ENCODE assay signal across 1 cellular context in the genomic region with DNA sequence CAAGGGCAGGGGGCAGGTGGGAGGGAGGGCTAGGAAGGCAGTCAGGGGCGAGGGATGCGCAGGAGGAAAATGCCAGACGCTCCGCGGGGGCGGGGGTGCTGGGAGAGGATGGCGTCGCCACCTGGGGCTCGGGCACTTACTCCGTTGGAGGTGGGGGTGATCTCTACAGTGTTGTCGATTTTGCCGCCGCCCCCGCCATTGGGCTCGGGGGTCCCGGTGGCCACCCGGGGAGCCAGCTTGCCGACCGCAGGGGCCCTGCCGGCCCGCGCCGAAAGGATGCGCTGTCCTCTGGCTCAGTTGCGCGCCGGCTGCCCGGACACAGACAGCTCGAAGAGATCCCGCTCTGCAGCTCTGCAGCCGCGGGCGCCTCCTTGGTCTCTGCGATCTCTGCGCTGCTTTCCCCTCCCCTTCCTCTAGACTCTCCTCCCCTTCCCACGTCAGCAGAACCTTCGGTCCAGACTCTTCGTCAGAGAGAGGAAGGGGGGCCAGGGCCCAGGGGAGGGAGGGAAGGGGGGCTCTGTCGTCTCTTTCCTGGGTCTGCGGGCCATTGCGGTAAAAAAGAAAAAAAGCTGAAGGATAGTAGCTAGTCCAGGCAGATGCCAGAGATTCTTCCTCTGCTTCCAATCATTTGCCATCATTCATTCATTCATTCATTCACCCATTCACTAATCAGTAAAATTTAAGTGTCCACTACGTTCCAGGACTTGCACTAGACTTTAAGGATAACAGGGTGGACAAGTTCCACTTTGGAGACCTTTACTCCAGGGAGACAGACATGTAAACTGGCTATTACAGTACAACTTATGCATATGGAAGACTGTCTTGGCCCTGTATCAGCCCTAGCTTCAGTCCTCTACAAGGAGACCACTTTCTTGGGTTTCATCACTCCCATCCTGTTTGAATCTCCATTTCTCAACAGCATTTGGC.
A peak's percentile ranks its signal among the peaks of the same experiment; 100 is the strongest.
TF ChIP-seq lines count a peak whose summit lies in the region.

A gene (minus strand): TSS at position 382 of the 927 bp plus-strand sequence.

TF ChIP-seq in K562, 482 proteins besides CTCF, POLR2A, EP300 and RAD21:
- TF ChIP-seq, protein P1, sequence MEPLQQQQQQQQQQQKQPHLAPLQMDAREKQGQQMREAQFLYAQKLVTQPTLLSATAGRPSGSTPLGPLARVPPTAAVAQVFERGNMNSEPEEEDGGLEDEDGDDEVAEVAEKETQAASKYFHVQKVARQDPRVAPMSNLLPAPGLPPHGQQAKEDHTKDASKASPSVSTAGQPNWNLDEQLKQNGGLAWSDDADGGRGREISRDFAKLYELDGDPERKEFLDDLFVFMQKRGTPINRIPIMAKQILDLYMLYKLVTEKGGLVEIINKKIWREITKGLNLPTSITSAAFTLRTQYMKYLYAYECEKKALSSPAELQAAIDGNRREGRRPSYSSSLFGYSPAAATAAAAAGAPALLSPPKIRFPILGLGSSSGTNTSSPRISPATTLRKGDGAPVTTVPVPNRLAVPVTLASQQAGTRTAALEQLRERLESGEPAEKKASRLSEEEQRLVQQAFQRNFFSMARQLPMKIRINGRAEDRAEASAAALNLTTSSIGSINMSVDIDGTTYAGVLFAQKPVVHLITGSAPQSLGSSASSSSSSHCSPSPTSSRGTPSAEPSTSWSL (CRISPR knock-in tag; IDR thresholded peaks at IDR 0.05; ENCODE audit: borderline replicate concordance) = no peak
- TF ChIP-seq, protein P2, sequence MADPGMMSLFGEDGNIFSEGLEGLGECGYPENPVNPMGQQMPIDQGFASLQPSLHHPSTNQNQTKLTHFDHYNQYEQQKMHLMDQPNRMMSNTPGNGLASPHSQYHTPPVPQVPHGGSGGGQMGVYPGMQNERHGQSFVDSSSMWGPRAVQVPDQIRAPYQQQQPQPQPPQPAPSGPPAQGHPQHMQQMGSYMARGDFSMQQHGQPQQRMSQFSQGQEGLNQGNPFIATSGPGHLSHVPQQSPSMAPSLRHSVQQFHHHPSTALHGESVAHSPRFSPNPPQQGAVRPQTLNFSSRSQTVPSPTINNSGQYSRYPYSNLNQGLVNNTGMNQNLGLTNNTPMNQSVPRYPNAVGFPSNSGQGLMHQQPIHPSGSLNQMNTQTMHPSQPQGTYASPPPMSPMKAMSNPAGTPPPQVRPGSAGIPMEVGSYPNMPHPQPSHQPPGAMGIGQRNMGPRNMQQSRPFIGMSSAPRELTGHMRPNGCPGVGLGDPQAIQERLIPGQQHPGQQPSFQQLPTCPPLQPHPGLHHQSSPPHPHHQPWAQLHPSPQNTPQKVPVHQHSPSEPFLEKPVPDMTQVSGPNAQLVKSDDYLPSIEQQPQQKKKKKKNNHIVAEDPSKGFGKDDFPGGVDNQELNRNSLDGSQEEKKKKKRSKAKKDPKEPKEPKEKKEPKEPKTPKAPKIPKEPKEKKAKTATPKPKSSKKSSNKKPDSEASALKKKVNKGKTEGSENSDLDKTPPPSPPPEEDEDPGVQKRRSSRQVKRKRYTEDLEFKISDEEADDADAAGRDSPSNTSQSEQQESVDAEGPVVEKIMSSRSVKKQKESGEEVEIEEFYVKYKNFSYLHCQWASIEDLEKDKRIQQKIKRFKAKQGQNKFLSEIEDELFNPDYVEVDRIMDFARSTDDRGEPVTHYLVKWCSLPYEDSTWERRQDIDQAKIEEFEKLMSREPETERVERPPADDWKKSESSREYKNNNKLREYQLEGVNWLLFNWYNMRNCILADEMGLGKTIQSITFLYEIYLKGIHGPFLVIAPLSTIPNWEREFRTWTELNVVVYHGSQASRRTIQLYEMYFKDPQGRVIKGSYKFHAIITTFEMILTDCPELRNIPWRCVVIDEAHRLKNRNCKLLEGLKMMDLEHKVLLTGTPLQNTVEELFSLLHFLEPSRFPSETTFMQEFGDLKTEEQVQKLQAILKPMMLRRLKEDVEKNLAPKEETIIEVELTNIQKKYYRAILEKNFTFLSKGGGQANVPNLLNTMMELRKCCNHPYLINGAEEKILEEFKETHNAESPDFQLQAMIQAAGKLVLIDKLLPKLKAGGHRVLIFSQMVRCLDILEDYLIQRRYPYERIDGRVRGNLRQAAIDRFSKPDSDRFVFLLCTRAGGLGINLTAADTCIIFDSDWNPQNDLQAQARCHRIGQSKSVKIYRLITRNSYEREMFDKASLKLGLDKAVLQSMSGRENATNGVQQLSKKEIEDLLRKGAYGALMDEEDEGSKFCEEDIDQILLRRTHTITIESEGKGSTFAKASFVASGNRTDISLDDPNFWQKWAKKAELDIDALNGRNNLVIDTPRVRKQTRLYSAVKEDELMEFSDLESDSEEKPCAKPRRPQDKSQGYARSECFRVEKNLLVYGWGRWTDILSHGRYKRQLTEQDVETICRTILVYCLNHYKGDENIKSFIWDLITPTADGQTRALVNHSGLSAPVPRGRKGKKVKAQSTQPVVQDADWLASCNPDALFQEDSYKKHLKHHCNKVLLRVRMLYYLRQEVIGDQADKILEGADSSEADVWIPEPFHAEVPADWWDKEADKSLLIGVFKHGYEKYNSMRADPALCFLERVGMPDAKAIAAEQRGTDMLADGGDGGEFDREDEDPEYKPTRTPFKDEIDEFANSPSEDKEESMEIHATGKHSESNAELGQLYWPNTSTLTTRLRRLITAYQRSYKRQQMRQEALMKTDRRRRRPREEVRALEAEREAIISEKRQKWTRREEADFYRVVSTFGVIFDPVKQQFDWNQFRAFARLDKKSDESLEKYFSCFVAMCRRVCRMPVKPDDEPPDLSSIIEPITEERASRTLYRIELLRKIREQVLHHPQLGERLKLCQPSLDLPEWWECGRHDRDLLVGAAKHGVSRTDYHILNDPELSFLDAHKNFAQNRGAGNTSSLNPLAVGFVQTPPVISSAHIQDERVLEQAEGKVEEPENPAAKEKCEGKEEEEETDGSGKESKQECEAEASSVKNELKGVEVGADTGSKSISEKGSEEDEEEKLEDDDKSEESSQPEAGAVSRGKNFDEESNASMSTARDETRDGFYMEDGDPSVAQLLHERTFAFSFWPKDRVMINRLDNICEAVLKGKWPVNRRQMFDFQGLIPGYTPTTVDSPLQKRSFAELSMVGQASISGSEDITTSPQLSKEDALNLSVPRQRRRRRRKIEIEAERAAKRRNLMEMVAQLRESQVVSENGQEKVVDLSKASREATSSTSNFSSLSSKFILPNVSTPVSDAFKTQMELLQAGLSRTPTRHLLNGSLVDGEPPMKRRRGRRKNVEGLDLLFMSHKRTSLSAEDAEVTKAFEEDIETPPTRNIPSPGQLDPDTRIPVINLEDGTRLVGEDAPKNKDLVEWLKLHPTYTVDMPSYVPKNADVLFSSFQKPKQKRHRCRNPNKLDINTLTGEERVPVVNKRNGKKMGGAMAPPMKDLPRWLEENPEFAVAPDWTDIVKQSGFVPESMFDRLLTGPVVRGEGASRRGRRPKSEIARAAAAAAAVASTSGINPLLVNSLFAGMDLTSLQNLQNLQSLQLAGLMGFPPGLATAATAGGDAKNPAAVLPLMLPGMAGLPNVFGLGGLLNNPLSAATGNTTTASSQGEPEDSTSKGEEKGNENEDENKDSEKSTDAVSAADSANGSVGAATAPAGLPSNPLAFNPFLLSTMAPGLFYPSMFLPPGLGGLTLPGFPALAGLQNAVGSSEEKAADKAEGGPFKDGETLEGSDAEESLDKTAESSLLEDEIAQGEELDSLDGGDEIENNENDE (IDR thresholded peaks at IDR 0.05; ENCODE audit: low read depth, low read length) = no peak
- TF ChIP-seq, protein P3, sequence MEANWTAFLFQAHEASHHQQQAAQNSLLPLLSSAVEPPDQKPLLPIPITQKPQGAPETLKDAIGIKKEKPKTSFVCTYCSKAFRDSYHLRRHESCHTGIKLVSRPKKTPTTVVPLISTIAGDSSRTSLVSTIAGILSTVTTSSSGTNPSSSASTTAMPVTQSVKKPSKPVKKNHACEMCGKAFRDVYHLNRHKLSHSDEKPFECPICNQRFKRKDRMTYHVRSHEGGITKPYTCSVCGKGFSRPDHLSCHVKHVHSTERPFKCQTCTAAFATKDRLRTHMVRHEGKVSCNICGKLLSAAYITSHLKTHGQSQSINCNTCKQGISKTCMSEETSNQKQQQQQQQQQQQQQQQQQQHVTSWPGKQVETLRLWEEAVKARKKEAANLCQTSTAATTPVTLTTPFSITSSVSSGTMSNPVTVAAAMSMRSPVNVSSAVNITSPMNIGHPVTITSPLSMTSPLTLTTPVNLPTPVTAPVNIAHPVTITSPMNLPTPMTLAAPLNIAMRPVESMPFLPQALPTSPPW (CRISPR knock-in tag; IDR thresholded peaks at IDR 0.05) = peak; percentile 66
- TF ChIP-seq NRF1 (conservative IDR thresholded peaks at IDR 0.05 in 1 of 2, IDR thresholded peaks at IDR 0.05 in 1 of 2) = peak in 1 of 2 experiments; percentile 29; a peak in 1 of 4 replicates
- peak; percentile 91 for TF ChIP-seq ZNF24 (IDR thresholded peaks at IDR 0.05)
- TF ChIP-seq TRIM24 (IDR thresholded peaks at IDR 0.05) = no peak
- TF ChIP-seq ZNF274 (IDR thresholded peaks at IDR 0.05; ENCODE audit: borderline replicate concordance, low read depth, low read length) = no peak
- no peak for TF ChIP-seq ZNF408 (CRISPR knock-in tag; IDR thresholded peaks at IDR 0.05; ENCODE audit: low read depth)
- peak; percentile 27; the same call in 1 of the 2 replicates for TF ChIP-seq EGR1 (conservative IDR thresholded peaks at IDR 0.05)
